19 cellular contexts compared by ENCODE assay signal in the genomic region with DNA sequence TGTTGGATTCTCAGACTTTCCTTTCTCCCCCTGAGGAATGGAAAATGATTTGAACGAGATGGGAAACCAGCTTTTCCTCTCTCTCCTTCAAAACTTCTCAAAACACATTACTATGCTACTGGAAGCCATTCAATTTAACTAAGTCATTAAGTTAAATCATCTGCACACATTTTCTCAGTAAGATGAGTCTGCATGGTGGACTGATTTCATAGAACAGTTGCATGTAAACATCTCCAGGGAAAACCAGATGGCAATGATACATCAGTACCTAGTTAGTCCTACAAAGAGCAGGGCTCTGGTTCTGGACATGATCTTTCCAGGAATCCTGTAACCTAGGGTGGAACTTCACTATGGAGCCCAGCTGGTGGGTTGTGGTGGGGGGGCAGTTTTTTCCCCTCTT. TPM values are rescaled to one million over a fixed set of nuclear protein-coding genes. Genes with fewer than 3 reads are reported as not detected.
"Had no signal": no experiment of that assay in that cellular context is flagged by ENCODE, and none has a peak within 500 bp of the region (broad histone marks: within the 10 kb centered on the region; RNA-seq: fewer than 3 reads in every experiment).

No MANE protein-coding gene starts in this region.

- H3K27ac ChIP-seq: brain microvascular endothelial cell, epithelial cell of prostate, heart right ventricle, psoas muscle, thyroid gland had no signal

- H3K4me1 ChIP-seq: psoas muscle had no signal

- H3K4me3 ChIP-seq: heart right ventricle, psoas muscle, thyroid gland had no signal

- H3K27me3 ChIP-seq: brain microvascular endothelial cell, heart right ventricle, thyroid gland had no signal

- H3K36me3 ChIP-seq: brain microvascular endothelial cell, heart right ventricle, thyroid gland had no signal

- DNase-seq: activated CD4-positive, alpha-beta T cell treated with anti-CD3 and anti-CD28 coated beads, Interleukin-2, amount 50 U/mL, for 1 hour; activated CD4-positive, CD25-positive, alpha-beta regulatory T cell; activated naive CD4-positive, alpha-beta T cell treated with anti-CD3 and anti-CD28 coated beads, Interleukin-2, amount 10 ng/mL, durations not matched to agents 7 days and 5 days; activated T-cell treated with anti-CD3 and anti-CD28 coated beads for 4 hours; amygdala; brain microvascular endothelial cell; effector memory CD8-positive, alpha-beta T cell; heart right ventricle; kidney; psoas muscle; stimulated activated CD4-positive, alpha-beta T cell treated with anti-CD3 and anti-CD28 coated beads, Interleukin-12 subunit alpha, Interleukin-12 subunit beta, amount 100 ng/mL, for 4 hours; stimulated activated CD4-positive, alpha-beta T cell treated with anti-CD3 and anti-CD28 coated beads, Interleukin-2, amount 100 ng/mL, for 48 hours; stimulated activated naive CD8-positive, alpha-beta T cell treated with anti-CD3 and anti-CD28 coated beads, Interleukin-15, amount 100 ng/mL, for 72 hours; T-helper 2 cell; thyroid gland had no signal

- ATAC-seq: activated T-helper 17 cell treated with anti-CD3 and anti-CD28 coated beads, Interleukin-2, amount 50 U/mL, for 72 hours; effector memory CD8-positive, alpha-beta T cell; psoas muscle; sciatic nerve; stimulated activated naive CD8-positive, alpha-beta T cell treated with anti-CD3 and anti-CD28 coated beads, Interleukin-15, amount 100 ng/mL, for 72 hours had no signal

- H3K9me3 ChIP-seq: heart right ventricle, psoas muscle, thyroid gland had no signal

RNA-seq across cellular contexts. Expression of a gene that starts 59.9 kb away (rescaled TPM):
- total RNA-seq: activated CD8-positive, alpha-beta memory T cell treated with anti-CD3 and anti-CD28 coated beads for 36 hours had no signal
